35 cellular contexts compared by ENCODE assay signal in genomic region chr2:231532189-231533035, GRCh38. TPM values are rescaled to one million over a fixed set of nuclear protein-coding genes. Genes with fewer than 3 reads are reported as not detected.
DNase-seq lines count a peak whose midpoint lies in the region; TF ChIP-seq lines count a peak whose summit lies in the region.
"Had no signal": no experiment of that assay in that cellular context is flagged by ENCODE, and none has a peak within 500 bp of the region (broad histone marks: within the 10 kb centered on the region; RNA-seq: fewer than 3 reads in every experiment).

No MANE protein-coding gene starts in this region.

- peak overlapping the region; percentile 81 for H3K23ac ChIP-seq in neuronal stem cell (ENCODE audit: low read depth, low read length, poor library complexity)

- peak overlapping the region; percentile 18 for H3K18ac ChIP-seq in neuronal stem cell (ENCODE audit: low read length)

- H3K14ac ChIP-seq in neuronal stem cell (ENCODE audit: low read length), result peak overlapping the region; percentile 47

- peak overlapping the region in 3 of 5 experiments; percentile 28 to 56 (median 46) for H3K27ac Mint-ChIP-seq in brain
- H3K27ac Mint-ChIP-seq: activated naive CD8-positive, alpha-beta T cell treated with anti-CD3 and anti-CD28 coated beads for 36 hours; stimulated activated naive CD8-positive, alpha-beta T cell treated with anti-CD3 and anti-CD28 coated beads, Interleukin-15, Interleukin-2, amounts not matched to agents 100 ng/mL and 50 ng/mL, for 24 hours had no signal

- H3K27me3 ChIP-seq in BLaER1 (peaks cover 8% of the 10 kb centered on the region), neuronal stem cell (ENCODE audit: control insufficient read depth in 3 of 3, insufficient read depth in 3 of 3, low read depth in 1 of 3, low read length in 3 of 3) (peaks cover 2 to 57% (median 18%) of the 10 kb centered on the region in 3 experiments)
- H3K27me3 ChIP-seq: BE2C, pancreas, right atrium auricular region, testis had no signal

- H3K36me3 Mint-ChIP-seq in brain, result no peaks in the 10 kb centered on the region
- H3K36me3 Mint-ChIP-seq: activated naive CD8-positive, alpha-beta T cell treated with anti-CD3 and anti-CD28 coated beads for 36 hours had no signal

- peak; percentile 6 for DNase-seq in GM10266 (ENCODE audit: extremely low spot score)
- DNase-seq in neuronal stem cell (ENCODE audit: low spot score), result no peak
- DNase-seq in SKM-1 treated with dmso at 0.1 percent for 144 hours (lab: John Stamatoyannopoulos, UW; ENCODE audit: unreplicated experiment), result no peak
- no peak for DNase-seq in midbrain (lab: John Stamatoyannopoulos, UW)
- DNase-seq in NCI-H1092 (lab: John Stamatoyannopoulos, UW), result no peak
- DNase-seq: ACHN; activated CD4-positive, alpha-beta T cell treated with anti-CD3 and anti-CD28 coated beads for 1 hour; activated effector memory CD4-positive, alpha-beta T cell treated with anti-CD3 and anti-CD28 coated beads, Interleukin-2, amount 50 U/mL, for 16 hours; activated naive CD8-positive, alpha-beta T cell treated with anti-CD3 and anti-CD28 coated beads for 36 hours; activated T-cell treated with anti-CD3 and anti-CD28 coated beads, Interleukin-2, amount 50 U/mL, for 1 hour; anterior cingulate cortex; BE2C; colonic mucosa; effector CD8-positive, alpha-beta T cell; H9; MM.1S; mucosa of descending colon; NCI-H2081; NCI-H2227 treated with DMSO at 0.1 percent for 48 hours; NCI-H526 treated with DMSO at 0.1 percent for 48 hours; nephron progenitor cell; NK-92 treated with Interleukin-12 subunit alpha and Interleukin-12 subunit beta, amount 100 ng/mL, for 24 hours; Right ventricle myocardium superior; spleen; stimulated activated CD4-positive, alpha-beta T cell treated with anti-CD3 and anti-CD28 coated beads, Interleukin-2, amount 100 ng/mL, for 24 hours; stimulated activated CD8-positive, alpha-beta memory T cell treated with anti-CD3 and anti-CD28 coated beads, Interleukin-4, amount 100 ng/mL, for 48 hours; testis had no signal

- H2BK15ac ChIP-seq in neuronal stem cell (ENCODE audit: low read length), result peak overlapping the region; percentile 83

- no peak overlapping the region for H3K4ac ChIP-seq in neuronal stem cell (ENCODE audit: low read length)

- H3K4me2 ChIP-seq in BLaER1, result 0 out of 2 replicates have a peak overlapping the region, but pooled peaks have one; percentile 16
- no peak overlapping the region for H3K4me2 ChIP-seq in neuronal stem cell (ENCODE audit: insufficient read depth, low read length, poor library complexity, severe bottlenecking)
- H3K4me2 ChIP-seq: KMS-11 had no signal

- peak overlapping the region in 1 of 5 experiments; percentile 20 for H3K4me3 Mint-ChIP-seq in brain
- H3K4me3 Mint-ChIP-seq: activated naive CD8-positive, alpha-beta T cell treated with anti-CD3 and anti-CD28 coated beads for 36 hours; H9; nephron progenitor cell; stimulated activated naive CD8-positive, alpha-beta T cell treated with anti-CD3 and anti-CD28 coated beads, Interleukin-15, Interleukin-2, amounts not matched to agents 100 ng/mL and 50 ng/mL, for 24 hours had no signal

- H3K9ac ChIP-seq in BLaER1 (no peak overlapping the region), neuronal stem cell (ENCODE audit: low read depth, low read length, poor library complexity) (peak overlapping the region; percentile 67)
- H3K9ac ChIP-seq: KMS-11 had no signal

- peaks cover 36% of the 10 kb centered on the region for H3K27me3 Mint-ChIP-seq in brain

- H3K4me1 Mint-ChIP-seq in brain, result peaks cover 13% of the 10 kb centered on the region
- H3K4me1 Mint-ChIP-seq: nephron progenitor cell had no signal

- peak overlapping the region; percentile 94 for H2AK5ac ChIP-seq in neuronal stem cell (ENCODE audit: low read depth, low read length)

- H2AFZ ChIP-seq in neuronal stem cell (ENCODE audit: low read length), result no peak overlapping the region

- no peaks in the 10 kb centered on the region for H3K9me3 ChIP-seq in BLaER1
- no peaks in the 10 kb centered on the region for H3K9me3 ChIP-seq in neuronal stem cell (replicated peaks in 1 of 2; ENCODE audit: control insufficient read depth in 2 of 2, insufficient read depth in 1 of 2, low read depth in 1 of 2, low read length in 2 of 2)
- H3K9me3 ChIP-seq: BE2C, colonic mucosa, mucosa of descending colon, pancreas, right atrium auricular region, spleen, testis had no signal

- H3K4me1 ChIP-seq in BLaER1 (peaks cover 57% of the 10 kb centered on the region), neuronal stem cell (ENCODE audit: control insufficient read depth in 2 of 2, insufficient read depth in 1 of 2, low read depth in 1 of 2, low read length in 2 of 2) (peaks cover 0 to 5% of the 10 kb centered on the region in 2 donors)
- H3K4me1 ChIP-seq: BE2C, pancreas had no signal

- no peak for TF ChIP-seq CTCF in GM10266 (IDR thresholded peaks at IDR 0.05; ENCODE audit: control insufficient read depth, insufficient read depth, low read depth, missing control alignments)
- no peak for TF ChIP-seq CTCF in brain (conservative IDR thresholded peaks at IDR 0.05)

- no peaks in the 10 kb centered on the region for H4K20me1 ChIP-seq in BLaER1

- no peak overlapping the region for H4K8ac ChIP-seq in neuronal stem cell (ENCODE audit: low read depth, low read length)

- H3K79me1 ChIP-seq in neuronal stem cell (ENCODE audit: low read depth, low read length), result peaks cover 2% of the 10 kb centered on the region

- no peak overlapping the region for H4K91ac ChIP-seq in neuronal stem cell (ENCODE audit: low read depth, low read length, poor library complexity)

- H3K4me3 ChIP-seq in BLaER1, result no peak overlapping the region
- no peak overlapping the region for H3K4me3 ChIP-seq in neuronal stem cell (ENCODE audit: low read length in 2 of 2)
- H3K4me3 ChIP-seq: colonic mucosa, mucosa of descending colon, pancreas, right atrium auricular region, spleen, testis had no signal

- H3K36me3 ChIP-seq in BLaER1 (no peaks in the 10 kb centered on the region), neuronal stem cell (replicated peaks in 1 of 2; ENCODE audit: control insufficient read depth in 2 of 2, insufficient read depth in 2 of 2, low read length in 2 of 2) (no peaks in the 10 kb centered on the region)
- H3K36me3 ChIP-seq: BE2C, colonic mucosa, pancreas, right atrium auricular region, spleen had no signal

- no peak overlapping the region for H2BK120ac ChIP-seq in neuronal stem cell (ENCODE audit: low read depth, low read length)

- H3K9me3 Mint-ChIP-seq in brain, result no peaks in the 10 kb centered on the region
- H3K9me3 Mint-ChIP-seq: activated naive CD8-positive, alpha-beta T cell treated with anti-CD3 and anti-CD28 coated beads for 36 hours; H9; nephron progenitor cell; stimulated activated naive CD8-positive, alpha-beta T cell treated with anti-CD3 and anti-CD28 coated beads, Interleukin-15, Interleukin-2, amounts not matched to agents 100 ng/mL and 50 ng/mL, for 24 hours had no signal

- peak overlapping the region; percentile 35 for H2BK5ac ChIP-seq in neuronal stem cell (ENCODE audit: low read length)

- WGBS in neuronal stem cell (ENCODE audit: extremely low coverage in 2 of 2, insufficient read length in 2 of 2, insufficient replicate concordance in 1 of 2), 2 donors, result no CpG with 5 or more reads among the region's 16 CpGs

- no peak overlapping the region for H2BK12ac ChIP-seq in neuronal stem cell (ENCODE audit: low read length)

- H3K27ac ChIP-seq in BLaER1 (no peak overlapping the region), neuronal stem cell (replicated peaks; ENCODE audit: low read length) (no peak overlapping the region)
- H3K27ac ChIP-seq: colonic mucosa, epithelial cell of prostate, KMS-11, pancreas, spleen, testis had no signal

RNA-seq across cellular contexts. Expression of gene NMUR1, which starts 2.2 kb away (rescaled TPM):
- polyA plus RNA-seq in brain (ENCODE audit: insufficient read depth, low read depth, low replicate concordance), result 0.24 TPM
- polyA plus RNA-seq in neuronal stem cell (2013, experiment 1 of 2), result 0.28 TPM
- polyA plus RNA-seq in neuronal stem cell (2013, experiment 2 of 2), result 0.29 TPM
- polyA plus RNA-seq: keratinocyte had no signal
